ENCODE assay signal across 19 cellular contexts in genomic region chr16:67454104-67454503, GRCh38. TPM values are rescaled to one million over a fixed set of nuclear protein-coding genes. Genes with fewer than 3 reads are reported as not detected.
"Had no signal": no experiment of that assay in that cellular context is flagged by ENCODE, and none has a peak within 500 bp of the region (broad histone marks: within the 10 kb centered on the region; RNA-seq: fewer than 3 reads in every experiment).

No MANE protein-coding gene starts in this region.

- ATAC-seq: activated CD4-positive, CD25-positive, alpha-beta regulatory T cell treated with anti-CD3 and anti-CD28 coated beads, Interleukin-2, amount 50 U/mL, for 24 hours; activated T-cell treated with anti-CD3 and anti-CD28 coated beads, Interleukin-2, amount 50 U/mL, for 72 hours; lower lobe of right lung had no signal

- H3K27me3 ChIP-seq: tibial artery, vagina had no signal

- H3K9me3 ChIP-seq: lower lobe of right lung, tibial artery, vagina had no signal

- DNase-seq: activated CD4-positive, alpha-beta T cell treated with anti-CD3 and anti-CD28 coated beads, Interleukin-2, amount 50 U/mL, for 4 hours; activated T-cell treated with anti-CD3 and anti-CD28 coated beads, Interleukin-2, amount 50 U/mL, for 72 hours; amniotic stem cell; hypothalamus; lower lobe of right lung; retina; stimulated activated CD4-positive, alpha-beta T cell treated with anti-CD3 and anti-CD28 coated beads, Interleukin-15, amount 100 ng/mL, for 24 hours; stimulated activated CD4-positive, alpha-beta T cell treated with anti-CD3 and anti-CD28 coated beads, Interleukin-4, amount 100 ng/mL, for 24 hours; T-helper 2 cell; tibial artery had no signal

- H3K4me3 ChIP-seq: lower lobe of right lung, tibial artery, vagina had no signal

- H3K27me3 Mint-ChIP-seq: central memory CD8-positive, alpha-beta T cell; dendritic cell treated with granulocyte-macrophage colony-stimulating factor and Interleukin-4, amounts not matched to agents 40 ng/mL and 50 ng/mL, for 4 days had no signal

- H3K9me3 Mint-ChIP-seq: activated T-cell treated with anti-CD3 and anti-CD28 coated beads, Interleukin-2, amount 50 U/mL, for 72 hours; brain; central memory CD8-positive, alpha-beta T cell; dendritic cell treated with granulocyte-macrophage colony-stimulating factor and Interleukin-4, amounts not matched to agents 40 ng/mL and 50 ng/mL, for 4 days had no signal

- H3K4me3 Mint-ChIP-seq: activated T-cell treated with anti-CD3 and anti-CD28 coated beads, Interleukin-2, amount 50 U/mL, for 72 hours; brain; central memory CD8-positive, alpha-beta T cell; dendritic cell treated with granulocyte-macrophage colony-stimulating factor and Interleukin-4, amounts not matched to agents 40 ng/mL and 50 ng/mL, for 4 days had no signal

- H3K27ac ChIP-seq: lower lobe of right lung, parathyroid adenoma, tibial artery, vagina had no signal

RNA-seq across cellular contexts. Expression of gene HSD11B2, which starts 23.2 kb away (rescaled TPM):
- total RNA-seq: glomerular endothelial cell, mononuclear cell had no signal

RNA-seq across cellular contexts. Expression of gene AGRP, which starts 29.2 kb away (rescaled TPM):
- total RNA-seq: activated T-cell treated with anti-CD3 and anti-CD28 coated beads, Interleukin-2, amount 50 U/mL, for 72 hours; glomerular endothelial cell; mononuclear cell; vagina had no signal
- polyA plus RNA-seq: esophagus had no signal
